ENCODE assay signal across 16 cellular contexts in the genomic region with DNA sequence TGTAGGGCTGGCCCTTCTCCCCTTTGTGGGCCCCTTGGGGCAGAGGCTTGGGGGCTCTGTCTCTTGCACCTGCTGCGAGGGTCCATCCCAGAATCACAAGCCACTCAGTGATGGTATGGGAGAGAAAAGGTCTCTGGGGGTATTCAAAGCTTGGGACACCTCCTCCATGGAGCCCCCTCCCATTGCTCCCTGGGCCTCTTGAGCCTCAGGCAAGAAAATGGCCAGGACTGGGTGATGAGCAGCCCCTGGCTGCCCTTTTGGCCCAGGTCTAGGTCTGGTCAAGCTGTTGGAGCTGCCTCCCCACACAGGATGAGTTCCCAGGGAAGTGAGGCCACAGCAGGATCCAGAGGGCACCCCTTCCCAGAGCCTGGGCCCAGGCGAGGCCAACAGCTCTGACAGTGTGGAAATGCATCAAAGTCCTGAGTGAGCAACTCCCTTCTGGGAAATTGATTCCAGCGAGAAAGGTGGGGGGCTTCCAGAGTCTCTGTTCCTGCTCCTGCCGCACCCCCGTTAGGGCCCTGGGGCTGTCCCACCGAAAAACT. TPM values are rescaled to one million over a fixed set of nuclear protein-coding genes. Genes with fewer than 3 reads are reported as not detected.
"Had no signal": no experiment of that assay in that cellular context is flagged by ENCODE, and none has a peak within 500 bp of the region (broad histone marks: within the 10 kb centered on the region; RNA-seq: fewer than 3 reads in every experiment).

No MANE protein-coding gene starts in this region.

- H3K36me3 Mint-ChIP-seq: activated naive CD8-positive, alpha-beta T cell; T-cell had no signal

- H3K9me3 ChIP-seq: mucosa of descending colon, thyroid gland, vagina had no signal

- ATAC-seq: esophagus mucosa, left colon, mucosa of descending colon had no signal

- H3K27ac ChIP-seq: skin epidermis, thyroid gland, vagina, VCaP had no signal

- DNase-seq: activated CD4-positive, alpha-beta T cell treated with anti-CD3 and anti-CD28 coated beads, Interleukin-2, amount 10 ng/mL, durations not matched to agents 7 days and 5 days; mucosa of descending colon; thyroid gland had no signal

- H3K36me3 ChIP-seq: thyroid gland, vagina had no signal

- H3K27me3 Mint-ChIP-seq: activated naive CD8-positive, alpha-beta T cell had no signal

- H3K4me3 ChIP-seq: mucosa of descending colon had no signal

- H3K27ac Mint-ChIP-seq: activated CD4-positive, alpha-beta T cell treated with anti-CD3 and anti-CD28 coated beads, Interleukin-2, amount 10 ng/mL, durations not matched to agents 7 days and 5 days; activated T-helper 2 cell treated with anti-CD3 and anti-CD28 coated beads, Interferon-gamma antibody, Interleukin-2, Interleukin-4, amounts not matched to agents 10 μg/mL and 5 μg/mL and 100 μg/mL, durations not matched to agents 14 hours and 24 hours and 36 hours had no signal

- H3K27me3 ChIP-seq: thyroid gland, vagina had no signal

- H3K9me3 Mint-ChIP-seq: activated CD4-positive, alpha-beta T cell treated with anti-CD3 and anti-CD28 coated beads, Interleukin-2, amount 10 ng/mL, durations not matched to agents 7 days and 5 days; activated T-helper 2 cell treated with anti-CD3 and anti-CD28 coated beads, Interferon-gamma antibody, Interleukin-2, Interleukin-4, amounts not matched to agents 10 μg/mL and 5 μg/mL and 100 μg/mL, durations not matched to agents 14 hours and 24 hours and 36 hours; nephron; T-cell had no signal

RNA-seq across cellular contexts. Expression of a gene that starts 3.4 kb away (rescaled TPM):
- total RNA-seq: activated CD4-positive, alpha-beta T cell treated with anti-CD3 and anti-CD28 coated beads, Interleukin-2, amount 10 ng/mL, durations not matched to agents 7 days and 5 days; activated T-helper 2 cell treated with anti-CD3 and anti-CD28 coated beads, Interferon-gamma antibody, Interleukin-2, Interleukin-4, amounts not matched to agents 10 μg/mL and 5 μg/mL and 100 μg/mL, durations not matched to agents 14 hours and 24 hours and 36 hours; cerebellum; esophagus mucosa; glomerular endothelial cell; left colon; lung microvascular endothelial cell; osteocyte; T-cell; thyroid gland; vagina had no signal

RNA-seq across cellular contexts. Expression of a gene that starts 44.7 kb away (rescaled TPM):
- total RNA-seq: activated CD4-positive, alpha-beta T cell treated with anti-CD3 and anti-CD28 coated beads, Interleukin-2, amount 10 ng/mL, durations not matched to agents 7 days and 5 days; esophagus mucosa; osteocyte had no signal
